Comparison of ENCODE assay signal across 19 cellular contexts in genomic region chr6:63426844-63427243, GRCh38.
DNase-seq lines count a peak whose midpoint lies in the region; ATAC-seq, FAIRE-seq and TF ChIP-seq lines count a peak whose summit lies in the region.
"Had no signal": no experiment of that assay in that cellular context is flagged by ENCODE, and none has a peak within 500 bp of the region (broad histone marks: within the 10 kb centered on the region; RNA-seq: fewer than 3 reads in every experiment).

No MANE protein-coding gene starts in this region.

- peak overlapping the region in 2 of 3 donors; percentile 30 to 56 for H3K27ac ChIP-seq in right lobe of liver
- H3K27ac ChIP-seq in effector memory CD4-positive, alpha-beta T cell (ENCODE audit: insufficient read depth, low read length, poor library complexity, severe bottlenecking): no peak overlapping the region
- H3K27ac ChIP-seq: 22Rv1, BLaER1, HL-60 had no signal

- peak; percentile 14 for DNase-seq in DMS53 (lab: John Stamatoyannopoulos, UW)
- no peak for DNase-seq in DMS53 treated with DMSO at 0.1 percent for 48 hours (lab: John Stamatoyannopoulos, UW; ENCODE audit: unreplicated experiment)
- DNase-seq in right lobe of liver: peak in 1 of 3 donors; percentile 50
- no peak for DNase-seq in ureter (ENCODE audit: low spot score)
- no peak for DNase-seq in effector memory CD4-positive, alpha-beta T cell
- no peak for DNase-seq in globus pallidus (ENCODE audit: low spot score)
- DNase-seq: CD4-positive, alpha-beta memory T cell; GDM1; HCEC 1CT had no signal

- H3K36me3 ChIP-seq in right lobe of liver: no peaks in the 10 kb centered on the region
- H3K36me3 ChIP-seq in effector memory CD4-positive, alpha-beta T cell (ENCODE audit: control insufficient read depth, insufficient read depth, low read length): no peaks in the 10 kb centered on the region
- H3K36me3 ChIP-seq: BLaER1 had no signal

- no peak for TF ChIP-seq POLR2A in right lobe of liver (IDR thresholded peaks at IDR 0.05)

- no peak for TF ChIP-seq CTCF in right lobe of liver (IDR thresholded peaks at IDR 0.05)

- peak; percentile 30 for FAIRE-seq in islet of Langerhans (lab: Jason Lieb, UNC)
- FAIRE-seq: GM12892, GM18507, H54, HTR-8/SVneo had no signal

- H3K9me3 ChIP-seq in right lobe of liver: no peaks in the 10 kb centered on the region
- H3K9me3 ChIP-seq in effector memory CD4-positive, alpha-beta T cell (ENCODE audit: control insufficient read depth, low read length): no peaks in the 10 kb centered on the region

- H3K4me1 ChIP-seq in right lobe of liver: peaks cover 0 to 4% (median 0%) of the 10 kb centered on the region in 4 donors
- no peaks in the 10 kb centered on the region for H3K4me1 ChIP-seq in effector memory CD4-positive, alpha-beta T cell (ENCODE audit: control insufficient read depth, insufficient read depth, low read length, poor library complexity, severe bottlenecking)
- H3K4me1 ChIP-seq: BLaER1 had no signal

- peak; percentile 74 to 83 (median 80) for ATAC-seq in right lobe of liver
- ATAC-seq in HG03354 (IDR thresholded peaks at IDR 0.05; ENCODE audit: poor library complexity, severe bottlenecking, unreplicated experiment): no peak
- ATAC-seq: GM23338 had no signal

- no peak overlapping the region for H3K4me3 ChIP-seq in right lobe of liver
- H3K4me3 ChIP-seq in effector memory CD4-positive, alpha-beta T cell (ENCODE audit: insufficient read depth, low read depth, low read length, poor library complexity, severe bottlenecking): no peak overlapping the region
- H3K4me3 ChIP-seq: BLaER1, GM23338 had no signal

- WGBS in right lobe of liver (ENCODE audit: insufficient coverage, low coverage, low lambda C conversion rate, missing lambda C conversion rate): 32% methylated on average over 3 of the region's 3 CpGs

- no peaks in the 10 kb centered on the region for H3K27me3 ChIP-seq in right lobe of liver
- H3K27me3 ChIP-seq in effector memory CD4-positive, alpha-beta T cell (replicated peaks; ENCODE audit: control insufficient read depth, insufficient read depth, low read length, poor library complexity, severe bottlenecking): no peaks in the 10 kb centered on the region
- H3K27me3 ChIP-seq: BLaER1 had no signal

- intact Hi-C loops in right lobe of liver (cut with DNase I): no loop called here
